In the genomic region with DNA sequence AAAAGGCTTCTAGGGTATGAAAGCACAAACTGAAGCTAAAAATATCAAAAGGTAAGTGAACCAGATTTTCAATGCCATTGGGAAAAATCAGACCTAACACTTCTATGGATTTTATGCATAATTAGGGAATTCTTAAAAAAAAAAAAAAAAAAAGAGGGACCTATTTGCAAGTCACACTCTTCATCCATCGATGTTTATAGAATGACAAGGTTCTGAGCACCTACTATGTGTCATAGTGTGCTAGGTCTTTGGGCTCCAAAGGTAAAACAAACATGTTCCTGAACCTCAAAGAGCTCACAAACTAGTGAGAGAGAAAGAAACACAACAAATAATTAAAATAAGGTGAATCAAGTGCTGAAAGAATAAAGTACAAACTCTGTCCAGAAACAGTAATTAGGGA, we compare ENCODE assay signal across 14 cellular contexts. TPM values are rescaled to one million over a fixed set of nuclear protein-coding genes. Genes with fewer than 3 reads are reported as not detected.
DNase-seq lines count a peak whose midpoint lies in the region; ATAC-seq, FAIRE-seq and TF ChIP-seq lines count a peak whose summit lies in the region.
"Had no signal": no experiment of that assay in that cellular context is flagged by ENCODE, and none has a peak within 500 bp of the region (broad histone marks: within the 10 kb centered on the region; RNA-seq: fewer than 3 reads in every experiment).

No MANE protein-coding gene starts in this region.

- H4K20me1 ChIP-seq in keratinocyte (ENCODE audit: control insufficient read depth, extremely low read depth, insufficient read depth, low read length) = no peaks in the 10 kb centered on the region
- H4K20me1 ChIP-seq: BLaER1 had no signal

- TF ChIP-seq CTCF in MCF 10A (IDR thresholded peaks at IDR 0.05; ENCODE audit: unreplicated experiment) (no peak), breast epithelium (IDR thresholded peaks at IDR 0.05) (no peak), keratinocyte (optimal IDR thresholded peaks at IDR 0.05 in 1 of 3, IDR thresholded peaks at IDR 0.05 in 1 of 3, conservative IDR thresholded peaks at IDR 0.05 in 1 of 3; ENCODE audit: extremely low read depth in 1 of 3, insufficient read depth in 2 of 3, low read length in 3 of 3) (no peak), type B pancreatic cell (conservative IDR thresholded peaks at IDR 0.05) (no peak), endothelial cell (IDR thresholded peaks at IDR 0.05; ENCODE audit: unreplicated experiment) (no peak), coronary artery (IDR thresholded peaks at IDR 0.05) (no peak)

- peak overlapping the region; percentile 15 for H3K4me3 Mint-ChIP-seq in MCF 10A (ENCODE audit: unreplicated experiment)
- peak overlapping the region; percentile 84 for H3K4me3 Mint-ChIP-seq in activated CD8-positive, alpha-beta T cell treated with anti-CD3 and anti-CD28 coated beads, Interleukin-2, amount 10 ng/mL, durations not matched to agents 7 days and 5 days
- H3K4me3 Mint-ChIP-seq in type B pancreatic cell = peak overlapping the region; percentile 97
- no peak overlapping the region for H3K4me3 Mint-ChIP-seq in endothelial cell (ENCODE audit: unreplicated experiment)

- peak overlapping the region; percentile 93 for H3K4me2 ChIP-seq in keratinocyte (ENCODE audit: control insufficient read depth, extremely low read depth, insufficient read depth, low read depth, low read length)

- no peaks in the 10 kb centered on the region for H3K9me3 ChIP-seq in breast epithelium
- H3K9me3 ChIP-seq in keratinocyte (ENCODE audit: control insufficient read depth, low read depth, low read length) = no peaks in the 10 kb centered on the region
- H3K9me3 ChIP-seq: BLaER1, pancreas had no signal

- CTCF ChIA-PET in MCF 10A (lab: Yijun Ruan, JAX) = interaction anchor here (0.7 to 1.7 kb wide), 5 partner anchors 11 to 447 kb away, joined by 3 to 6 read pairs (median 4); no protein-coding TSS in a partner anchor
- CTCF ChIA-PET in activated CD8-positive, alpha-beta T cell treated with anti-CD3 and anti-CD28 coated beads, Interleukin-2, amount 10 ng/mL, durations not matched to agents 7 days and 5 days (lab: Charles Lee) = interaction anchor here (1.9 kb wide), 1 partner anchor 13 kb away, joined by 6 read pairs; no protein-coding TSS in a partner anchor

- TF ChIP-seq POLR2A in breast epithelium (IDR thresholded peaks at IDR 0.05) = no peak

- H3K9me1 ChIP-seq in keratinocyte (ENCODE audit: control insufficient read depth, extremely low read depth, insufficient read depth, low read length) = no peaks in the 10 kb centered on the region

- POLR2A ChIA-PET in MCF 10A (lab: Yijun Ruan, JAX) = interaction anchor here (0.8 to 1.8 kb wide), 3 partner anchors 9 to 112 kb away, joined by 4 to 5 read pairs (median 4); a partner anchor contains a TSS
- POLR2A ChIA-PET in activated CD8-positive, alpha-beta T cell treated with anti-CD3 and anti-CD28 coated beads, Interleukin-2, amount 10 ng/mL, durations not matched to agents 7 days and 5 days (lab: Charles Lee) = no interaction called here

- no TSS peak for BruUV-seq in MCF 10A (replicated peaks; lab: Mats Ljungman, UMichigan)

- H3K27me3 Mint-ChIP-seq in MCF 10A (ENCODE audit: insufficient read depth, unreplicated experiment) (no peaks in the 10 kb centered on the region), type B pancreatic cell (no peaks in the 10 kb centered on the region), endothelial cell (ENCODE audit: unreplicated experiment) (peaks cover 5% of the 10 kb centered on the region)
- H3K27me3 Mint-ChIP-seq in activated CD8-positive, alpha-beta T cell treated with anti-CD3 and anti-CD28 coated beads, Interleukin-2, amount 10 ng/mL, durations not matched to agents 7 days and 5 days (ENCODE audit: low read depth) = no peaks in the 10 kb centered on the region
- H3K27me3 Mint-ChIP-seq: IgD-negative memory B cell; stimulated activated naive B cell treated with anti-CD40 and anti-IgM and Interleukin-4, amounts not matched to agents 10 μg/mL and 1 μg/mL and 100 μg/mL, for 72 hours had no signal

- no peak overlapping the region for H3K9ac ChIP-seq in keratinocyte (ENCODE audit: control insufficient read depth, extremely low read depth, insufficient read depth, low read length)
- H3K9ac ChIP-seq: BLaER1 had no signal

- dilution Hi-C loops in keratinocyte (cut with MboI; ENCODE audit: extremely low pct_ligation_motif_present, low sequenced_read_pairs) = no loop called here

- H3K27ac Mint-ChIP-seq in MCF 10A (ENCODE audit: low read depth, unreplicated experiment) = no peak overlapping the region
- no peak overlapping the region for H3K27ac Mint-ChIP-seq in activated CD8-positive, alpha-beta T cell treated with anti-CD3 and anti-CD28 coated beads, Interleukin-2, amount 10 ng/mL, durations not matched to agents 7 days and 5 days
- H3K27ac Mint-ChIP-seq in type B pancreatic cell = no peak overlapping the region
- H3K27ac Mint-ChIP-seq in endothelial cell (ENCODE audit: unreplicated experiment) = no peak overlapping the region

- H3K36me3 Mint-ChIP-seq in MCF 10A (ENCODE audit: insufficient read depth, unreplicated experiment) (peaks cover 51% of the 10 kb centered on the region), type B pancreatic cell (no peaks in the 10 kb centered on the region), endothelial cell (ENCODE audit: low read depth, unreplicated experiment) (no peaks in the 10 kb centered on the region)
- H3K36me3 Mint-ChIP-seq in activated CD8-positive, alpha-beta T cell treated with anti-CD3 and anti-CD28 coated beads, Interleukin-2, amount 10 ng/mL, durations not matched to agents 7 days and 5 days (ENCODE audit: low read depth) = peaks cover 22% of the 10 kb centered on the region

- DNase-seq in MCF 10A (ENCODE audit: unreplicated experiment) (no peak), breast epithelium (ENCODE audit: low spot score in 2 of 2) (no peak), keratinocyte (ENCODE audit: low read depth, low spot score) (no peak), type B pancreatic cell (ENCODE audit: extremely low spot score, unreplicated experiment) (no peak), GF-D8 (lab: John Stamatoyannopoulos, UW) (no peak), endothelial cell (ENCODE audit: low spot score) (no peak), coronary artery (ENCODE audit: low spot score) (no peak)
- DNase-seq in activated CD8-positive, alpha-beta T cell treated with anti-CD3 and anti-CD28 coated beads, Interleukin-2, amount 10 ng/mL, durations not matched to agents 7 days and 5 days = no peak
- DNase-seq: pancreas; stimulated activated CD4-positive, alpha-beta T cell treated with anti-CD3 and anti-CD28 coated beads, Interleukin-1b, Interleukin-23, amount 100 ng/mL, for 48 hours; stimulated activated naive B cell treated with anti-CD40 and anti-IgM and Interleukin-4, amounts not matched to agents 10 μg/mL and 1 μg/mL and 100 μg/mL, for 72 hours had no signal

- peaks cover 9 to 11% of the 10 kb centered on the region in 2 donors for H3K4me1 ChIP-seq in breast epithelium
- H3K4me1 ChIP-seq in keratinocyte (ENCODE audit: control insufficient read depth, extremely low read depth, insufficient read depth, low read length) = peaks cover 42% of the 10 kb centered on the region

- no peak overlapping the region for H3K4me3 ChIP-seq in breast epithelium
- no peak overlapping the region for H3K4me3 ChIP-seq in keratinocyte (ENCODE audit: control insufficient read depth in 2 of 3, extremely low read depth in 1 of 3, insufficient read depth in 2 of 3, low read depth in 1 of 3, low read length in 3 of 3)
- H3K4me3 ChIP-seq in coronary artery = no peak overlapping the region
- H3K4me3 ChIP-seq: BLaER1, pancreas had no signal

- peaks cover 8% of the 10 kb centered on the region for H3K79me2 ChIP-seq in keratinocyte (ENCODE audit: control insufficient read depth, insufficient read depth, low read length)

- peaks cover 6% of the 10 kb centered on the region for H3K36me3 ChIP-seq in breast epithelium
- H3K36me3 ChIP-seq in keratinocyte (ENCODE audit: control insufficient read depth in 2 of 2, extremely low read depth in 1 of 2, insufficient read depth in 2 of 2, low read length in 2 of 2) = peaks cover 10 to 17% of the 10 kb centered on the region in 2 experiments
- H3K36me3 ChIP-seq: BLaER1 had no signal

- H3K27me3 ChIP-seq in breast epithelium (no peaks in the 10 kb centered on the region), keratinocyte (ENCODE audit: control insufficient read depth, extremely low read depth, insufficient read depth, low read length) (no peaks in the 10 kb centered on the region)
- H3K27me3 ChIP-seq: pancreas had no signal

- ATAC-seq in activated CD8-positive, alpha-beta T cell treated with anti-CD3 and anti-CD28 coated beads, Interleukin-2, amount 10 ng/mL, durations not matched to agents 7 days and 5 days = no peak
- ATAC-seq: left lobe of liver; pancreas; stimulated activated naive B cell treated with anti-CD40 and anti-IgM and Interleukin-4, amounts not matched to agents 10 μg/mL and 1 μg/mL and 100 μg/mL, for 72 hours had no signal

- peaks cover 30% of the 10 kb centered on the region for H3K4me1 Mint-ChIP-seq in MCF 10A (ENCODE audit: insufficient read depth, unreplicated experiment)
- peaks cover 30% of the 10 kb centered on the region for H3K4me1 Mint-ChIP-seq in activated CD8-positive, alpha-beta T cell treated with anti-CD3 and anti-CD28 coated beads, Interleukin-2, amount 10 ng/mL, durations not matched to agents 7 days and 5 days (ENCODE audit: low read depth)
- peaks cover 12% of the 10 kb centered on the region for H3K4me1 Mint-ChIP-seq in type B pancreatic cell (ENCODE audit: unreplicated experiment)
- H3K4me1 Mint-ChIP-seq in endothelial cell (ENCODE audit: unreplicated experiment) = peaks cover 12% of the 10 kb centered on the region

- intact Hi-C loops in MCF 10A (cut with micrococcal nuclease) = no loop called here
- intact Hi-C loops in breast epithelium (cut with DNase I; ENCODE audit: low total_unique reads) = no loop called here

- H3K27ac ChIP-seq in breast epithelium (no peak overlapping the region), keratinocyte (ENCODE audit: control insufficient read depth, insufficient read depth, low read length) (no peak overlapping the region), coronary artery (no peak overlapping the region)
- H3K27ac ChIP-seq: BLaER1 had no signal

- FAIRE-seq in keratinocyte (lab: Jason Lieb, UNC) = no peak
- FAIRE-seq: pancreas had no signal

- H2AFZ ChIP-seq in keratinocyte (ENCODE audit: control insufficient read depth, low read length) = no peak overlapping the region

- H3K9me3 Mint-ChIP-seq in MCF 10A (ENCODE audit: unreplicated experiment) (no peaks in the 10 kb centered on the region), type B pancreatic cell (no peaks in the 10 kb centered on the region), endothelial cell (ENCODE audit: unreplicated experiment) (no peaks in the 10 kb centered on the region)
- H3K9me3 Mint-ChIP-seq in activated CD8-positive, alpha-beta T cell treated with anti-CD3 and anti-CD28 coated beads, Interleukin-2, amount 10 ng/mL, durations not matched to agents 7 days and 5 days (ENCODE audit: insufficient read depth) = no peaks in the 10 kb centered on the region
- H3K9me3 Mint-ChIP-seq: IgD-negative memory B cell; stimulated activated naive B cell treated with anti-CD40 and anti-IgM and Interleukin-4, amounts not matched to agents 10 μg/mL and 1 μg/mL and 100 μg/mL, for 72 hours had no signal

RNA-seq across cellular contexts. Expression of a gene that starts 1.9 kb away (rescaled TPM):
- total RNA-seq in MCF 10A (2022) (20.7 and 23.5 TPM in 2 replicates), breast epithelium (10 to 100 TPM in 2 of 3 donors, 1 to 10 TPM in 1; 9.1 to 16.4 (median 16.1) TPM), type B pancreatic cell (ENCODE audit: low replicate concordance) (25.1 and 28.8 TPM in 2 replicates), endothelial cell (ENCODE audit: unreplicated experiment) (9.9 TPM)
- total RNA-seq in activated CD8-positive, alpha-beta T cell treated with anti-CD3 and anti-CD28 coated beads, Interleukin-2, amount 10 ng/mL, durations not matched to agents 7 days and 5 days = 10 to 100 TPM; 18.3 to 20.1 TPM
- polyA plus RNA-seq in keratinocyte = 11.7 to 16.1 TPM (median 11.8 TPM) in 3 replicates
- polyA plus RNA-seq in keratinocyte (2011; ENCODE audit: low read depth) = 5.8 TPM
- 8.0 and 9.8 TPM in 2 replicates for polyA plus RNA-seq in keratinocyte (2011; cell fraction: cytosol; rRNA removed)
- 38.5 and 39.9 TPM in 2 replicates for polyA plus RNA-seq in keratinocyte (2011; cell fraction: nucleus; rRNA removed)
- 9.2 and 9.4 TPM in 2 replicates for polyA plus RNA-seq in keratinocyte (2012; ENCODE audit: low replicate concordance)
- polyA minus RNA-seq in keratinocyte = 16.3 to 24.0 TPM (median 23.7 TPM) in 3 replicates
- 26.9 TPM for polyA minus RNA-seq in keratinocyte (2011; cell fraction: cytosol; rRNA and poly(A)+ RNA removed)
- 24.2 and 27.5 TPM in 2 replicates for polyA minus RNA-seq in keratinocyte (2011; cell fraction: nucleus; rRNA and poly(A)+ RNA removed)
